13 cellular contexts compared by ENCODE assay signal in genomic region chr2:12170151-12170550, GRCh38.
DNase-seq lines count a peak whose midpoint lies in the region; ATAC-seq and TF ChIP-seq lines count a peak whose summit lies in the region.
"Had no signal": no experiment of that assay in that cellular context is flagged by ENCODE, and none has a peak within 500 bp of the region (broad histone marks: within the 10 kb centered on the region; RNA-seq: fewer than 3 reads in every experiment).

No MANE protein-coding gene starts in this region.

- no peak overlapping the region for H2AFZ ChIP-seq in ACC112 (ENCODE audit: low read length, unreplicated experiment)
- no peak overlapping the region for H2AFZ ChIP-seq in fibroblast of lung (ENCODE audit: low read length)

- H3K9me3 Mint-ChIP-seq in effector memory CD8-positive, alpha-beta T cell: no peaks in the 10 kb centered on the region
- H3K9me3 Mint-ChIP-seq: H9 had no signal

- peak; percentile 53 for ATAC-seq in omental fat pad (ENCODE audit: low FRiP score)
- ATAC-seq in HG02798 (IDR thresholded peaks at IDR 0.05; ENCODE audit: poor library complexity, unreplicated experiment): no peak
- ATAC-seq in effector memory CD8-positive, alpha-beta T cell (replicated peaks): no peak
- no peak for ATAC-seq in HG02885 (IDR thresholded peaks at IDR 0.05; ENCODE audit: poor library complexity, unreplicated experiment)

- peaks cover 8 to 9% of the 10 kb centered on the region in 2 donors for H3K4me1 Mint-ChIP-seq in effector memory CD8-positive, alpha-beta T cell (ENCODE audit: low read depth in 2 of 2)

- H3K36me3 Mint-ChIP-seq in effector memory CD8-positive, alpha-beta T cell (ENCODE audit: insufficient read depth): no peaks in the 10 kb centered on the region
- H3K36me3 Mint-ChIP-seq: activated naive CD8-positive, alpha-beta T cell had no signal

- H3K79me2 ChIP-seq in ACC112 (ENCODE audit: control insufficient read depth, insufficient read depth, low read length, unreplicated experiment) (no peaks in the 10 kb centered on the region), fibroblast of lung (ENCODE audit: control insufficient read depth, insufficient read depth, low read length) (no peaks in the 10 kb centered on the region)

- H3K9ac ChIP-seq in fibroblast of lung (ENCODE audit: insufficient read depth, low read length): no peak overlapping the region

- H3K27ac ChIP-seq in ACC112 (ENCODE audit: low read depth, low read length) (peak overlapping the region; percentile 99), SJSA1 (peak overlapping the region; percentile 83), fibroblast of lung (ENCODE audit: insufficient read depth, low read length) (peak overlapping the region; percentile 65)
- H3K27ac ChIP-seq: SJCRH30 had no signal

- H3K27me3 Mint-ChIP-seq in effector memory CD8-positive, alpha-beta T cell: peaks cover 0 to 5% of the 10 kb centered on the region in 2 donors
- H3K27me3 Mint-ChIP-seq: activated naive CD8-positive, alpha-beta T cell had no signal

- H3K36me3 ChIP-seq in ACC112 (ENCODE audit: insufficient read depth, low read length) (no peaks in the 10 kb centered on the region), SJSA1 (no peaks in the 10 kb centered on the region), fibroblast of lung (ENCODE audit: control insufficient read depth, insufficient read depth, low read length) (no peaks in the 10 kb centered on the region)
- H3K36me3 ChIP-seq: SJCRH30 had no signal

- H3K27ac Mint-ChIP-seq in effector memory CD8-positive, alpha-beta T cell: no peak overlapping the region
- H3K27ac Mint-ChIP-seq: activated naive CD8-positive, alpha-beta T cell had no signal

- H3K4me1 ChIP-seq in ACC112 (ENCODE audit: control insufficient read depth, insufficient read depth, low read length, unreplicated experiment) (peaks cover 29% of the 10 kb centered on the region), SJSA1 (replicated peaks) (peaks cover 24% of the 10 kb centered on the region), fibroblast of lung (ENCODE audit: control insufficient read depth, extremely low read depth, insufficient read depth, low read length) (peaks cover 19% of the 10 kb centered on the region)

- H3K27me3 ChIP-seq in ACC112 (ENCODE audit: insufficient read depth, low read length): no peaks in the 10 kb centered on the region
- no peaks in the 10 kb centered on the region for H3K27me3 ChIP-seq in SJSA1 (replicated peaks)
- no peaks in the 10 kb centered on the region for H3K27me3 ChIP-seq in fibroblast of lung (ENCODE audit: control insufficient read depth, insufficient read depth, low read length)
- H3K27me3 ChIP-seq: SJCRH30 had no signal

- no peaks in the 10 kb centered on the region for H4K20me1 ChIP-seq in fibroblast of lung (ENCODE audit: control insufficient read depth, extremely low read depth, insufficient read depth, low read length)

- H3K9me3 ChIP-seq in SJSA1 (replicated peaks) (no peaks in the 10 kb centered on the region), fibroblast of lung (ENCODE audit: control insufficient read depth, insufficient read depth, low read depth, low read length) (no peaks in the 10 kb centered on the region)
- H3K9me3 ChIP-seq: SJCRH30 had no signal

- H3K4me3 Mint-ChIP-seq in effector memory CD8-positive, alpha-beta T cell: no peak overlapping the region
- H3K4me3 Mint-ChIP-seq: activated naive CD8-positive, alpha-beta T cell; H9 had no signal

- TF ChIP-seq CTCF in fibroblast of lung (conservative IDR thresholded peaks at IDR 0.05 in 1 of 2, IDR thresholded peaks at IDR 0.05 in 1 of 2; ENCODE audit: low read depth in 1 of 2, low read length in 2 of 2) (no peak), omental fat pad (IDR thresholded peaks at IDR 0.05) (no peak)

- DNase-seq in SJSA1 (ENCODE audit: low read depth in 1 of 2, low spot score in 2 of 2) (no peak), fibroblast of lung (ENCODE audit: low read depth in 2 of 2) (no peak), omental fat pad (ENCODE audit: low spot score) (no peak)
- DNase-seq in effector memory CD8-positive, alpha-beta T cell: no peak
- DNase-seq in activated CD4-positive, CD25-positive, alpha-beta regulatory T cell (lab: John Stamatoyannopoulos, UW): no peak
- DNase-seq: H9, NCI-H446 treated with DMSO at 0.1 percent for 48 hours, occipital lobe, SJCRH30 had no signal

- H3K4me2 ChIP-seq in fibroblast of lung (ENCODE audit: extremely low read depth, insufficient read depth, low read length): no peak overlapping the region

- H3K4me3 ChIP-seq in ACC112 (ENCODE audit: low read depth, low read length) (no peak overlapping the region), SJSA1 (no peak overlapping the region), fibroblast of lung (replicated peaks in 1 of 4; ENCODE audit: control extremely low read depth in 1 of 4, insufficient read depth in 1 of 4, low read depth in 3 of 4, low read length in 4 of 4) (no peak overlapping the region)
- H3K4me3 ChIP-seq: SJCRH30 had no signal
